ENCODE assay signal across 14 cellular contexts in genomic region chr11:10786451-10786850, GRCh38. TPM values are rescaled to one million over a fixed set of nuclear protein-coding genes. Genes with fewer than 3 reads are reported as not detected.
DNase-seq lines count a peak whose midpoint lies in the region; ATAC-seq and TF ChIP-seq lines count a peak whose summit lies in the region.
"Had no signal": no experiment of that assay in that cellular context is flagged by ENCODE, and none has a peak within 500 bp of the region (broad histone marks: within the 10 kb centered on the region; RNA-seq: fewer than 3 reads in every experiment).

No MANE protein-coding gene starts in this region.

- no peak overlapping the region for H3K27ac ChIP-seq in naive thymus-derived CD4-positive, alpha-beta T cell (ENCODE audit: low read depth, low read length)

- no peaks in the 10 kb centered on the region for H3K36me3 Mint-ChIP-seq in activated naive CD8-positive, alpha-beta T cell treated with anti-CD3 and anti-CD28 coated beads, Interleukin-2, amount 50 U/mL, for 24 hours (ENCODE audit: low read depth)
- H3K36me3 Mint-ChIP-seq in activated naive CD8-positive, alpha-beta T cell treated with anti-CD3 and anti-CD28 coated beads for 36 hours = no peaks in the 10 kb centered on the region
- H3K36me3 Mint-ChIP-seq in naive thymus-derived CD4-positive, alpha-beta T cell = no peaks in the 10 kb centered on the region
- H3K36me3 Mint-ChIP-seq: IgD-negative memory B cell had no signal

- no peaks in the 10 kb centered on the region for H3K36me3 ChIP-seq in naive thymus-derived CD4-positive, alpha-beta T cell (ENCODE audit: control insufficient read depth in 2 of 3, insufficient read depth in 3 of 3, low read length in 3 of 3)
- H3K36me3 ChIP-seq in H7 (replicated peaks; ENCODE audit: control insufficient read depth, insufficient read depth, low read length) (no peaks in the 10 kb centered on the region), BE2C (no peaks in the 10 kb centered on the region)
- H3K36me3 ChIP-seq: HAP-1 had no signal

- H3K27me3 ChIP-seq in naive thymus-derived CD4-positive, alpha-beta T cell (ENCODE audit: control insufficient read depth in 2 of 2, insufficient read depth in 2 of 2, low read length in 2 of 2) = no peaks in the 10 kb centered on the region
- no peaks in the 10 kb centered on the region for H3K27me3 ChIP-seq in H7 (ENCODE audit: control insufficient read depth, insufficient read depth, low read length)
- no peaks in the 10 kb centered on the region for H3K27me3 ChIP-seq in BE2C

- H3K4me1 Mint-ChIP-seq in activated naive CD8-positive, alpha-beta T cell treated with anti-CD3 and anti-CD28 coated beads, Interleukin-2, amount 50 U/mL, for 24 hours = no peaks in the 10 kb centered on the region
- no peaks in the 10 kb centered on the region for H3K4me1 Mint-ChIP-seq in activated naive CD8-positive, alpha-beta T cell treated with anti-CD3 and anti-CD28 coated beads for 36 hours
- peaks cover 0 to 1% (median 0%) of the 10 kb centered on the region in 7 donors for H3K4me1 Mint-ChIP-seq in naive thymus-derived CD4-positive, alpha-beta T cell
- H3K4me1 Mint-ChIP-seq: IgD-negative memory B cell had no signal

- H3K9me3 ChIP-seq in naive thymus-derived CD4-positive, alpha-beta T cell (ENCODE audit: control insufficient read depth in 2 of 3, low read length in 3 of 3) = no peaks in the 10 kb centered on the region
- no peaks in the 10 kb centered on the region for H3K9me3 ChIP-seq in BE2C
- H3K9me3 ChIP-seq: HAP-1 had no signal

- no peak overlapping the region for H3K4me3 ChIP-seq in naive thymus-derived CD4-positive, alpha-beta T cell (ENCODE audit: low read length)
- no peak overlapping the region for H3K4me3 ChIP-seq in H7 (ENCODE audit: insufficient read depth, low read depth, low read length)
- H3K4me3 ChIP-seq in BE2C (ENCODE audit: low read depth, low read length) = no peak overlapping the region
- H3K4me3 ChIP-seq: GM12878, GM23338, HAP-1 had no signal

- no peaks in the 10 kb centered on the region for H3K4me1 ChIP-seq in naive thymus-derived CD4-positive, alpha-beta T cell (ENCODE audit: control insufficient read depth in 2 of 2, insufficient read depth in 2 of 2, low read length in 2 of 2)
- peaks cover 15% of the 10 kb centered on the region for H3K4me1 ChIP-seq in BE2C

- CTCF ChIA-PET in naive thymus-derived CD4-positive, alpha-beta T cell (lab: Charles Lee) = no interaction called here

- H3K27me3 Mint-ChIP-seq in activated naive CD8-positive, alpha-beta T cell treated with anti-CD3 and anti-CD28 coated beads, Interleukin-2, amount 50 U/mL, for 24 hours = no peaks in the 10 kb centered on the region
- H3K27me3 Mint-ChIP-seq in activated naive CD8-positive, alpha-beta T cell treated with anti-CD3 and anti-CD28 coated beads for 36 hours = peaks cover 6% of the 10 kb centered on the region
- peaks cover 0 to 15% (median 0%) of the 10 kb centered on the region in 5 donors for H3K27me3 Mint-ChIP-seq in naive thymus-derived CD4-positive, alpha-beta T cell
- H3K27me3 Mint-ChIP-seq: CD4-positive, alpha-beta T cell; IgD-negative memory B cell had no signal

- no peak overlapping the region for H3K27ac Mint-ChIP-seq in activated naive CD8-positive, alpha-beta T cell treated with anti-CD3 and anti-CD28 coated beads, Interleukin-2, amount 50 U/mL, for 24 hours
- no peak overlapping the region for H3K27ac Mint-ChIP-seq in activated naive CD8-positive, alpha-beta T cell treated with anti-CD3 and anti-CD28 coated beads for 36 hours
- H3K27ac Mint-ChIP-seq in naive thymus-derived CD4-positive, alpha-beta T cell = no peak overlapping the region
- H3K27ac Mint-ChIP-seq: CD4-positive, alpha-beta T cell; GM23338 had no signal

- intact Hi-C loops in naive thymus-derived CD4-positive, alpha-beta T cell (cut with micrococcal nuclease) = no loop called here

- TF ChIP-seq CTCF in BE2C (IDR thresholded peaks at IDR 0.05; ENCODE audit: low read depth, low read length) = no peak

- POLR2A ChIA-PET in naive thymus-derived CD4-positive, alpha-beta T cell (lab: Charles Lee) = no interaction called here

- no peaks in the 10 kb centered on the region for H3K9me3 Mint-ChIP-seq in activated naive CD8-positive, alpha-beta T cell treated with anti-CD3 and anti-CD28 coated beads, Interleukin-2, amount 50 U/mL, for 24 hours
- H3K9me3 Mint-ChIP-seq in activated naive CD8-positive, alpha-beta T cell treated with anti-CD3 and anti-CD28 coated beads for 36 hours = no peaks in the 10 kb centered on the region
- no peaks in the 10 kb centered on the region for H3K9me3 Mint-ChIP-seq in naive thymus-derived CD4-positive, alpha-beta T cell
- H3K9me3 Mint-ChIP-seq: CD4-positive, alpha-beta T cell; GM23338; IgD-negative memory B cell had no signal

- peak; percentile 24 for ATAC-seq in activated naive CD8-positive, alpha-beta T cell treated with anti-CD3 and anti-CD28 coated beads, Interleukin-2, amount 50 U/mL, for 24 hours
- peak; percentile 34 for ATAC-seq in naive thymus-derived CD4-positive, alpha-beta T cell
- ATAC-seq: GM12878, GM23338 had no signal

- H3K4me3 Mint-ChIP-seq in activated naive CD8-positive, alpha-beta T cell treated with anti-CD3 and anti-CD28 coated beads, Interleukin-2, amount 50 U/mL, for 24 hours = no peak overlapping the region
- no peak overlapping the region for H3K4me3 Mint-ChIP-seq in activated naive CD8-positive, alpha-beta T cell treated with anti-CD3 and anti-CD28 coated beads for 36 hours
- no peak overlapping the region for H3K4me3 Mint-ChIP-seq in naive thymus-derived CD4-positive, alpha-beta T cell
- H3K4me3 Mint-ChIP-seq: CD4-positive, alpha-beta T cell; GM23338; IgD-negative memory B cell had no signal

- DNase-seq in activated naive CD8-positive, alpha-beta T cell treated with anti-CD3 and anti-CD28 coated beads, Interleukin-2, amount 50 U/mL, for 24 hours = no peak
- no peak for DNase-seq in activated naive CD8-positive, alpha-beta T cell treated with anti-CD3 and anti-CD28 coated beads for 36 hours
- DNase-seq in OCI-M1 (lab: John Stamatoyannopoulos, UW) (peak; percentile 81), AG20443 (ENCODE audit: low spot score) (no peak), H7 (no peak), BE2C (no peak)
- no peak for DNase-seq in naive thymus-derived CD4-positive, alpha-beta T cell
- DNase-seq: C1 segment of cervical spinal cord; CD4-positive, alpha-beta T cell; DMS79 had no signal

RNA-seq across cellular contexts. Expression of gene EIF4G2, which starts 22.3 kb away (rescaled TPM):
- 1,000 to 10,000 TPM; 1,373 to 1,478 TPM for total RNA-seq in activated naive CD8-positive, alpha-beta T cell treated with anti-CD3 and anti-CD28 coated beads for 36 hours
- 100 to 1,000 TPM; 596 to 843 (median 720) TPM for total RNA-seq in naive thymus-derived CD4-positive, alpha-beta T cell
- 100 to 1,000 TPM; 320 to 532 TPM for polyA plus RNA-seq in naive thymus-derived CD4-positive, alpha-beta T cell
- 768 and 799 TPM in 2 replicates for total RNA-seq in H7 (2014; rRNA removed; shearing (Covaris generic))
- 461 TPM for polyA plus RNA-seq in BE2C (2012; ENCODE audit: insufficient read depth, insufficient read length, low read depth)

RNA-seq across cellular contexts. Expression of gene CTR9, which starts 35.4 kb away (rescaled TPM):
- total RNA-seq in activated naive CD8-positive, alpha-beta T cell treated with anti-CD3 and anti-CD28 coated beads for 36 hours = 10 to 100 TPM; 50.6 TPM
- total RNA-seq in naive thymus-derived CD4-positive, alpha-beta T cell = 10 to 100 TPM; 23.8 to 64.0 (median 47.8) TPM
- polyA plus RNA-seq in naive thymus-derived CD4-positive, alpha-beta T cell = 10 to 100 TPM; 54.3 to 70.3 TPM
- total RNA-seq in H7 (2014; rRNA removed; shearing (Covaris generic)) = 20.5 and 21.5 TPM in 2 replicates
- polyA plus RNA-seq in BE2C (2012; ENCODE audit: insufficient read depth, insufficient read length, low read depth) = 29.4 TPM
